8 cellular contexts compared by ENCODE assay signal in genomic region chr11:60912851-60913550, GRCh38. TPM values are rescaled to one million over a fixed set of nuclear protein-coding genes. Genes with fewer than 3 reads are reported as not detected.
DNase-seq lines count a peak whose midpoint lies in the region; ATAC-seq and TF ChIP-seq lines count a peak whose summit lies in the region.

No MANE protein-coding gene starts in this region.

- H3K27ac ChIP-seq in ACC112 (ENCODE audit: low read depth, low read length) = 0 out of 2 replicates have a peak overlapping the region, but pooled peaks have one; percentile 85

- no peak for TF ChIP-seq CTCF in Loucy (conservative IDR thresholded peaks at IDR 0.05; ENCODE audit: low read length)

- peaks cover 17% of the 10 kb centered on the region for H3K9me3 Mint-ChIP-seq in dendritic cell treated with granulocyte-macrophage colony-stimulating factor and Interleukin-4, amounts not matched to agents 40 ng/mL and 50 ng/mL, for 4 days
- H3K9me3 Mint-ChIP-seq in natural killer cell treated with Interleukin-12 subunit alpha and Interleukin-12 subunit beta and Interleukin-15 and Interleukin-18, amount 100 ng/mL, for 72 hours = no peaks in the 10 kb centered on the region

- no peak overlapping the region for H3K4me3 Mint-ChIP-seq in dendritic cell treated with granulocyte-macrophage colony-stimulating factor and Interleukin-4, amounts not matched to agents 40 ng/mL and 50 ng/mL, for 4 days
- peak overlapping the region; percentile 93 for H3K4me3 Mint-ChIP-seq in natural killer cell treated with Interleukin-12 subunit alpha and Interleukin-12 subunit beta and Interleukin-15 and Interleukin-18, amount 100 ng/mL, for 72 hours

- H3K79me2 ChIP-seq in ACC112 (ENCODE audit: control insufficient read depth, insufficient read depth, low read length, unreplicated experiment) = peaks cover 34% of the 10 kb centered on the region
- peaks cover 36% of the 10 kb centered on the region for H3K79me2 ChIP-seq in Loucy (ENCODE audit: insufficient read depth, low read length)

- peaks cover 16% of the 10 kb centered on the region for H4K20me1 ChIP-seq in Loucy (ENCODE audit: insufficient read depth, low read length, poor library complexity, severe bottlenecking)

- ATAC-seq in natural killer cell treated with Interleukin-12 subunit alpha and Interleukin-12 subunit beta and Interleukin-15 and Interleukin-18, amount 100 ng/mL, for 72 hours = no peak
- ATAC-seq in HG02938 (IDR thresholded peaks at IDR 0.05; ENCODE audit: unreplicated experiment) (no peak), GM21515 (IDR thresholded peaks at IDR 0.05; ENCODE audit: unreplicated experiment) (no peak), GM18511 (IDR thresholded peaks at IDR 0.05; ENCODE audit: unreplicated experiment) (no peak)

- H3K27me3 Mint-ChIP-seq in dendritic cell treated with granulocyte-macrophage colony-stimulating factor and Interleukin-4, amounts not matched to agents 40 ng/mL and 50 ng/mL, for 4 days = no peaks in the 10 kb centered on the region
- H3K27me3 Mint-ChIP-seq in natural killer cell treated with Interleukin-12 subunit alpha and Interleukin-12 subunit beta and Interleukin-15 and Interleukin-18, amount 100 ng/mL, for 72 hours = no peaks in the 10 kb centered on the region

- intact Hi-C loops in dendritic cell treated with granulocyte-macrophage colony-stimulating factor and Interleukin-4, amounts not matched to agents 40 ng/mL and 50 ng/mL, for 4 days (cut with micrococcal nuclease) = loop anchor here (5.0 kb wide), 1 partner anchor 39 kb away; the partner anchor contains the start of gene SLC15A3

- peaks cover 28% of the 10 kb centered on the region for H3K27me3 ChIP-seq in ACC112 (ENCODE audit: insufficient read depth, low read length)
- H3K27me3 ChIP-seq in Loucy (ENCODE audit: insufficient read depth, low read length, poor library complexity, severe bottlenecking) = no peaks in the 10 kb centered on the region

- no peaks in the 10 kb centered on the region for H3K9me3 ChIP-seq in Loucy (ENCODE audit: insufficient read depth, low read depth, low read length)

- peak overlapping the region; percentile 95 for H3K4me2 ChIP-seq in Loucy (ENCODE audit: low read depth, low read length, poor library complexity, severe bottlenecking)

- peaks cover 24% of the 10 kb centered on the region for H3K36me3 Mint-ChIP-seq in dendritic cell treated with granulocyte-macrophage colony-stimulating factor and Interleukin-4, amounts not matched to agents 40 ng/mL and 50 ng/mL, for 4 days (ENCODE audit: low read depth)
- no peaks in the 10 kb centered on the region for H3K36me3 Mint-ChIP-seq in natural killer cell treated with Interleukin-12 subunit alpha and Interleukin-12 subunit beta and Interleukin-15 and Interleukin-18, amount 100 ng/mL, for 72 hours

- H3K27ac Mint-ChIP-seq in dendritic cell treated with granulocyte-macrophage colony-stimulating factor and Interleukin-4, amounts not matched to agents 40 ng/mL and 50 ng/mL, for 4 days = peak overlapping the region; percentile 95
- H3K27ac Mint-ChIP-seq in natural killer cell treated with Interleukin-12 subunit alpha and Interleukin-12 subunit beta and Interleukin-15 and Interleukin-18, amount 100 ng/mL, for 72 hours = peak overlapping the region; percentile 89 to 96

- DNase-seq in natural killer cell treated with Interleukin-12 subunit alpha and Interleukin-12 subunit beta and Interleukin-15 and Interleukin-18, amount 100 ng/mL, for 72 hours (ENCODE audit: low spot score) = no peak
- no peak for DNase-seq in NCI-H69 (lab: John Stamatoyannopoulos, UW)

- H3K4me3 ChIP-seq in ACC112 (ENCODE audit: low read depth, low read length) (peak overlapping the region; percentile 83), Loucy (ENCODE audit: low read length, poor library complexity, severe bottlenecking) (peak overlapping the region; percentile 87)

- peaks cover 19% of the 10 kb centered on the region for H3K4me1 ChIP-seq in ACC112 (ENCODE audit: control insufficient read depth, insufficient read depth, low read length, unreplicated experiment)
- peaks cover 33% of the 10 kb centered on the region for H3K4me1 ChIP-seq in Loucy (ENCODE audit: insufficient read depth, low read length, poor library complexity, severe bottlenecking)

- H3F3A ChIP-seq in Loucy (ENCODE audit: low read depth) = no peaks in the 10 kb centered on the region

- H3K36me3 ChIP-seq in ACC112 (ENCODE audit: insufficient read depth, low read length) = no peaks in the 10 kb centered on the region
- H3K36me3 ChIP-seq in Loucy (ENCODE audit: insufficient read depth, low read length) = no peaks in the 10 kb centered on the region

- H2AFZ ChIP-seq in ACC112 (ENCODE audit: low read length, unreplicated experiment) = peak overlapping the region; percentile 99
- H2AFZ ChIP-seq in Loucy (ENCODE audit: low read length) = peak overlapping the region; percentile 99

- no peaks in the 10 kb centered on the region for H3K9me2 ChIP-seq in Loucy (replicated peaks; ENCODE audit: low read depth, low read length)

- H3K4me1 Mint-ChIP-seq in dendritic cell treated with granulocyte-macrophage colony-stimulating factor and Interleukin-4, amounts not matched to agents 40 ng/mL and 50 ng/mL, for 4 days (ENCODE audit: low read depth) = peaks cover 83% of the 10 kb centered on the region
- H3K4me1 Mint-ChIP-seq in natural killer cell treated with Interleukin-12 subunit alpha and Interleukin-12 subunit beta and Interleukin-15 and Interleukin-18, amount 100 ng/mL, for 72 hours (ENCODE audit: low read depth in 2 of 2) = peaks cover 42 to 48% of the 10 kb centered on the region in 2 donors

- H3K9ac ChIP-seq in Loucy (ENCODE audit: low read depth, low read length, poor library complexity, severe bottlenecking) = peak overlapping the region; percentile 85

RNA-seq across cellular contexts. Expression of gene TMEM109, which starts 1.0 kb away (rescaled TPM):
- total RNA-seq in natural killer cell treated with Interleukin-12 subunit alpha and Interleukin-12 subunit beta and Interleukin-15 and Interleukin-18, amount 100 ng/mL, for 72 hours = 100 to 1,000 TPM in 1 of 2 donors, 10 to 100 TPM in 1; 81.8 to 105 TPM

RNA-seq across cellular contexts. Expression of gene PRPF19, which starts 6.6 kb away (rescaled TPM):
- 100 to 1,000 TPM; 110 to 182 TPM for total RNA-seq in natural killer cell treated with Interleukin-12 subunit alpha and Interleukin-12 subunit beta and Interleukin-15 and Interleukin-18, amount 100 ng/mL, for 72 hours

RNA-seq across cellular contexts. Expression of gene TMEM132A, which starts 11.3 kb away (rescaled TPM):
- total RNA-seq in natural killer cell treated with Interleukin-12 subunit alpha and Interleukin-12 subunit beta and Interleukin-15 and Interleukin-18, amount 100 ng/mL, for 72 hours = under 1 TPM in 1 of 2 donors, not detected in 1; 0.10 TPM

RNA-seq across cellular contexts. Expression of gene SLC15A3, which starts 39.0 kb away (rescaled TPM):
- 1 to 10 TPM; 1.2 to 5.0 TPM for total RNA-seq in natural killer cell treated with Interleukin-12 subunit alpha and Interleukin-12 subunit beta and Interleukin-15 and Interleukin-18, amount 100 ng/mL, for 72 hours

RNA-seq across cellular contexts. Expression of gene ZP1, which starts 45.7 kb away (rescaled TPM):
- total RNA-seq in natural killer cell treated with Interleukin-12 subunit alpha and Interleukin-12 subunit beta and Interleukin-15 and Interleukin-18, amount 100 ng/mL, for 72 hours = not detected
